ENCODE assay signal across 7 cellular contexts in the genomic region with DNA sequence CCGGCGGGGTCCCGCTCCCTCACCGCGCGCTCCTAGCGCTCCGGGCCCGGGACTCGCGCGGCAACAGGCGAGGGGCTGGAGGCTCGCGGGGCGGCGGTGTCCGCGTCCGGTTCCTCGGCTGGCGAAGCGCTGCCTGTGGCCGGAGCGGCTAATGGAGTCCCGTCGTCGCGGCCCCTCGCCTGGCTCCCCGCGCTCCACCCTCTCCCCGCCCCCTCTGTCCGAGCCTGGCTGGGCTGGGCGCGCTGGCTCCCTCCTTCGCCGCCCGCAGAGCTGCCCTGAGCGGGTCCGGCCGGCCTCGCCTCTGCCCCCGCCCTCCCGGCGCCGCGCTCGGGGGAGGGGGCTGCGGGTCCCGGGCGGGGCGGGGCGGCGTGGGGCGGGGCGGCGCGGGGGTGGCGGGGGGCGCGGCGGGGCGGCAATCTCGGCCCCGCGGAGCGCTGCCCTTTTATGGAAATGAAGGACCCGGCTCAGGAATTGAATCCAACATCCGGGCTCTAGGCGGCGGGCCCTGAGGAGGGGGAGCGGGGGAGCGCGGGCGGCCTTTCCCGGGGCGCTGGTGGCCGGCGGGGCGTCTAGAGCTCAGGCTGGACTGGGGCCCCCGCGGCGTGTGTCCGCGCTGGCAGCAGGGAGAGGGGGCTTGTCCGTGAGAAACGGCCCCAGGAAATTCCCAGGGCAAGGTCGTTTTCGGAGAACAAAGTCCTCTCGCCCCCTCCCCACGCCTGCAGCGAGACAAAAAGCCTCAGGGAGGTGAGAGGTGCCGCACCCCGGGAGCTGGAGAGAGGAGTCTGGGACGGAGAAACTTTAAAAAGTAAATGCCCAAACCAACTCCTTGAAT. TPM values are rescaled to one million over a fixed set of nuclear protein-coding genes. Genes with fewer than 3 reads are reported as not detected.
DNase-seq lines count a peak whose midpoint lies in the region; ATAC-seq and TF ChIP-seq lines count a peak whose summit lies in the region.

A gene with protein sequence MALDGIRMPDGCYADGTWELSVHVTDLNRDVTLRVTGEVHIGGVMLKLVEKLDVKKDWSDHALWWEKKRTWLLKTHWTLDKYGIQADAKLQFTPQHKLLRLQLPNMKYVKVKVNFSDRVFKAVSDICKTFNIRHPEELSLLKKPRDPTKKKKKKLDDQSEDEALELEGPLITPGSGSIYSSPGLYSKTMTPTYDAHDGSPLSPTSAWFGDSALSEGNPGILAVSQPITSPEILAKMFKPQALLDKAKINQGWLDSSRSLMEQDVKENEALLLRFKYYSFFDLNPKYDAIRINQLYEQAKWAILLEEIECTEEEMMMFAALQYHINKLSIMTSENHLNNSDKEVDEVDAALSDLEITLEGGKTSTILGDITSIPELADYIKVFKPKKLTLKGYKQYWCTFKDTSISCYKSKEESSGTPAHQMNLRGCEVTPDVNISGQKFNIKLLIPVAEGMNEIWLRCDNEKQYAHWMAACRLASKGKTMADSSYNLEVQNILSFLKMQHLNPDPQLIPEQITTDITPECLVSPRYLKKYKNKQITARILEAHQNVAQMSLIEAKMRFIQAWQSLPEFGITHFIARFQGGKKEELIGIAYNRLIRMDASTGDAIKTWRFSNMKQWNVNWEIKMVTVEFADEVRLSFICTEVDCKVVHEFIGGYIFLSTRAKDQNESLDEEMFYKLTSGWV (minus strand): TSS at position 153 of the 832 bp plus-strand sequence. CDS start 482 bp downstream, outside the sequence.

- H3K4me1 ChIP-seq in foreskin keratinocyte: peaks cover 8% of the 10 kb centered on the region

- H3K36me3 ChIP-seq in GM06990 (ENCODE audit: control insufficient read depth, insufficient read depth, low read length): no peaks in the 10 kb centered on the region

- peak within 1 kb of the TSS; percentile 56 for H3K27ac ChIP-seq in foreskin keratinocyte

- no peaks in the 10 kb centered on the region; the same call in 1 of the 2 replicates for H3K27me3 ChIP-seq in GM06990 (replicated peaks; ENCODE audit: control insufficient read depth, insufficient read depth, low read length)
- H3K27me3 ChIP-seq in foreskin keratinocyte: no peaks in the 10 kb centered on the region

- peak within 1 kb of the TSS; percentile 65 to 89 (median 78) for H3K4me3 Mint-ChIP-seq in naive thymus-derived CD8-positive, alpha-beta T cell

- H3K4me1 Mint-ChIP-seq in naive thymus-derived CD8-positive, alpha-beta T cell: peaks cover 17 to 22% (median 21%) of the 10 kb centered on the region in 4 donors

- peak within 1 kb of the TSS in 4 of 10 donors; percentile 2 to 71 (median 37) for H3K27ac Mint-ChIP-seq in naive thymus-derived CD8-positive, alpha-beta T cell

- no peak for TF ChIP-seq CTCF in GM06990 (IDR thresholded peaks at IDR 0.05; ENCODE audit: insufficient read depth, low read length, poor library complexity, severe bottlenecking)
- TF ChIP-seq CTCF in foreskin keratinocyte (conservative IDR thresholded peaks at IDR 0.05): no peak

- H3K27me3 Mint-ChIP-seq in naive thymus-derived CD8-positive, alpha-beta T cell: peaks cover 27 to 53% (median 45%) of the 10 kb centered on the region in 5 donors

- peaks cover 0 to 9% (median 2%) of the 10 kb centered on the region in 3 donors for H3K36me3 Mint-ChIP-seq in naive thymus-derived CD8-positive, alpha-beta T cell

- peaks cover 0 to 5% (median 0%) of the 10 kb centered on the region in 9 donors for H3K9me3 Mint-ChIP-seq in naive thymus-derived CD8-positive, alpha-beta T cell

- POLR2A ChIA-PET in naive thymus-derived CD8-positive, alpha-beta T cell (lab: Charles Lee): no interaction called here

- DNase-seq in GM06990 (ENCODE audit: extremely low read depth, insufficient read length) (peak; percentile 57), NCI-H524 treated with DMSO at 0.1 percent for 48 hours (lab: John Stamatoyannopoulos, UW) (peak; percentile 43), foreskin keratinocyte (peak; percentile 18 to 39), SKM-1 treated with dmso at 0.1 percent for 144 hours (lab: John Stamatoyannopoulos, UW; ENCODE audit: unreplicated experiment) (no peak)
- DNase-seq in activated naive CD4-positive, alpha-beta T cell treated with anti-CD3 and anti-CD28 coated beads, Interleukin-2, amount 50 U/mL, for 16 hours: peak; percentile 15
- peak in 3 of 10 donors; percentile 10 to 24 (median 24) for DNase-seq in naive thymus-derived CD8-positive, alpha-beta T cell

- ATAC-seq in HG02884 (IDR thresholded peaks at IDR 0.05; ENCODE audit: unreplicated experiment) (peak; percentile 34), foreskin keratinocyte (peak; percentile 52)
- ATAC-seq in naive thymus-derived CD8-positive, alpha-beta T cell: peak; percentile 20 to 50

- peak within 1 kb of the TSS; percentile 86 for H3K4me3 ChIP-seq in GM06990 (replicated peaks; ENCODE audit: low read depth, low read length)

RNA-seq across cellular contexts. Expression of the gene that starts here (rescaled TPM):
- total RNA-seq in foreskin keratinocyte: 15.1 and 17.1 TPM in 2 replicates
- polyA plus RNA-seq in foreskin keratinocyte: 6.7 and 6.9 TPM in 2 replicates
- under 1 TPM; 0.27 to 0.52 TPM for total RNA-seq in naive thymus-derived CD8-positive, alpha-beta T cell
- not detected for polyA plus RNA-seq in naive thymus-derived CD8-positive, alpha-beta T cell

Comparison
In these comparisons a context has a peak if more than half of its experiments do, and no peak if none do; other contexts are left out.
1. RNA of the gene that starts here (total RNA-seq): 15.1 to 17.1 TPM in foreskin keratinocyte; 0.27 to 0.52 TPM in naive thymus-derived CD8-positive, alpha-beta T cell; every median in the first group is over 10 times any median in the second.
2. Peak in ATAC-seq in naive thymus-derived CD8-positive, alpha-beta T cell; RNA of the gene not detected or under 1 TPM.
3. Peak in every context shown above with its lines, with median percentiles within 50 percentile points of each other: ATAC-seq.